In genomic region chr6:14068623-14069022, GRCh38 we compare ENCODE assay signal across 24 cellular contexts. TPM values are rescaled to one million over a fixed set of nuclear protein-coding genes. Genes with fewer than 3 reads are reported as not detected.
DNase-seq lines count a peak whose midpoint lies in the region; ATAC-seq and TF ChIP-seq lines count a peak whose summit lies in the region.
"Had no signal": no experiment of that assay in that cellular context is flagged by ENCODE, and none has a peak within 500 bp of the region (broad histone marks: within the 10 kb centered on the region; RNA-seq: fewer than 3 reads in every experiment).

No MANE protein-coding gene starts in this region.

- POLR2A ChIA-PET in activated CD4-positive, alpha-beta T cell treated with anti-CD3 and anti-CD28 coated beads for 36 hours (lab: Charles Lee) = no interaction called here

- CTCF ChIA-PET in activated CD4-positive, alpha-beta T cell treated with anti-CD3 and anti-CD28 coated beads for 36 hours (lab: Charles Lee) = interaction anchor here (0.6 to 7.6 kb wide), 9 partner anchors 11 to 494 kb away, joined by 3 to 98 read pairs (median 4); partner anchors contain the start of gene SIRT5

- no peaks in the 10 kb centered on the region for H3K9me3 Mint-ChIP-seq in activated CD4-positive, alpha-beta T cell treated with anti-CD3 and anti-CD28 coated beads, Interleukin-2, amount 10 ng/mL, durations not matched to agents 24 days and 14 days
- H3K9me3 Mint-ChIP-seq in activated CD4-positive, alpha-beta T cell treated with anti-CD3 and anti-CD28 coated beads for 36 hours (ENCODE audit: low read depth) = no peaks in the 10 kb centered on the region
- H3K9me3 Mint-ChIP-seq in chondrocyte (ENCODE audit: low read depth) = no peaks in the 10 kb centered on the region
- H3K9me3 Mint-ChIP-seq: CD8-positive, alpha-beta T cell; IgD-negative memory B cell had no signal

- peak overlapping the region; percentile 69 for H3K4me2 ChIP-seq in osteoblast (ENCODE audit: insufficient read depth, low read length)
- H3K4me2 ChIP-seq: KMS-11 had no signal

- H3K27me3 ChIP-seq in osteoblast (ENCODE audit: insufficient read depth, low read length) = peaks cover 12% of the 10 kb centered on the region
- H3K27me3 ChIP-seq: Peyer's patch had no signal

- no peak overlapping the region for H3K27ac ChIP-seq in osteoblast (ENCODE audit: low read depth, low read length)
- H3K27ac ChIP-seq: 22Rv1, C4-2B, KMS-11, Peyer's patch had no signal

- H3K27me3 Mint-ChIP-seq in activated CD4-positive, alpha-beta T cell treated with anti-CD3 and anti-CD28 coated beads, Interleukin-2, amount 10 ng/mL, durations not matched to agents 24 days and 14 days = peaks cover 10% of the 10 kb centered on the region
- peaks cover 3% of the 10 kb centered on the region for H3K27me3 Mint-ChIP-seq in activated CD4-positive, alpha-beta T cell treated with anti-CD3 and anti-CD28 coated beads for 36 hours
- no peaks in the 10 kb centered on the region for H3K27me3 Mint-ChIP-seq in chondrocyte (ENCODE audit: low read depth)
- H3K27me3 Mint-ChIP-seq: B cell, IgD-negative memory B cell had no signal

- no peak overlapping the region for H2AFZ ChIP-seq in osteoblast (ENCODE audit: low read length)

- H3K79me2 ChIP-seq in osteoblast (ENCODE audit: insufficient read depth, low read length) = no peaks in the 10 kb centered on the region

- intact Hi-C loops in activated CD4-positive, alpha-beta T cell treated with anti-CD3 and anti-CD28 coated beads, Interleukin-2, amount 10 ng/mL, durations not matched to agents 24 days and 14 days (cut with micrococcal nuclease) = loop anchor here (1.0 to 10.0 kb wide), 4 partner anchors 40 to 734 kb away; partner anchors contain the start of gene MCUR1
- intact Hi-C loops in activated CD4-positive, alpha-beta T cell treated with anti-CD3 and anti-CD28 coated beads for 36 hours (cut with DNase I, micrococcal nuclease) = loop anchor here (5.0 kb wide), 5 partner anchors 74 to 1176 kb away; partner anchors contain the start of gene SIRT5 (in 1 of the 2)

- H3K9me3 ChIP-seq in osteoblast (ENCODE audit: low read depth, low read length) = no peaks in the 10 kb centered on the region
- H3K9me3 ChIP-seq: Caco-2, HAP-1, Peyer's patch had no signal

- peaks cover 26% of the 10 kb centered on the region for H3K4me1 Mint-ChIP-seq in activated CD4-positive, alpha-beta T cell treated with anti-CD3 and anti-CD28 coated beads, Interleukin-2, amount 10 ng/mL, durations not matched to agents 24 days and 14 days
- peaks cover 10% of the 10 kb centered on the region for H3K4me1 Mint-ChIP-seq in activated CD4-positive, alpha-beta T cell treated with anti-CD3 and anti-CD28 coated beads for 36 hours
- peaks cover 18% of the 10 kb centered on the region for H3K4me1 Mint-ChIP-seq in chondrocyte (ENCODE audit: low read depth)

- no peak for DNase-seq in activated CD4-positive, alpha-beta T cell treated with anti-CD3 and anti-CD28 coated beads, Interleukin-2, amount 10 ng/mL, durations not matched to agents 24 days and 14 days
- no peak for DNase-seq in activated CD4-positive, alpha-beta T cell treated with anti-CD3 and anti-CD28 coated beads for 36 hours
- DNase-seq in chondrocyte (ENCODE audit: low spot score) (no peak), osteoblast (ENCODE audit: insufficient read length, low spot score, missing footprints) (no peak), NCI-H187 (lab: John Stamatoyannopoulos, UW) (no peak), NCI-H146 (lab: John Stamatoyannopoulos, UW) (no peak)
- DNase-seq: Caco-2; CD8-positive, alpha-beta T cell; GOT3; MM.1S; NCI-H1694; NCI-H2081; NCI-H2227 treated with DMSO at 0.1 percent for 48 hours; NCI-H510A; NCI-H69; Peyer's patch; SIG-M5 had no signal

- H3K36me3 ChIP-seq in osteoblast (ENCODE audit: insufficient read depth, low read length) = no peaks in the 10 kb centered on the region
- H3K36me3 ChIP-seq: HAP-1, Peyer's patch had no signal

- ATAC-seq in activated CD4-positive, alpha-beta T cell treated with anti-CD3 and anti-CD28 coated beads for 36 hours = no peak
- no peak for ATAC-seq in HG03520 (IDR thresholded peaks at IDR 0.05; ENCODE audit: unreplicated experiment)
- ATAC-seq: CD8-positive, alpha-beta T cell had no signal

- TF ChIP-seq CTCF in chondrocyte (IDR thresholded peaks at IDR 0.05) (no peak), osteoblast (IDR thresholded peaks at IDR 0.05; ENCODE audit: extremely low read depth, low read depth, low read length) (no peak)

- no peaks in the 10 kb centered on the region for H3K36me3 Mint-ChIP-seq in activated CD4-positive, alpha-beta T cell treated with anti-CD3 and anti-CD28 coated beads, Interleukin-2, amount 10 ng/mL, durations not matched to agents 24 days and 14 days (ENCODE audit: low read depth)
- H3K36me3 Mint-ChIP-seq in activated CD4-positive, alpha-beta T cell treated with anti-CD3 and anti-CD28 coated beads for 36 hours (ENCODE audit: low read depth) = no peaks in the 10 kb centered on the region
- no peaks in the 10 kb centered on the region for H3K36me3 Mint-ChIP-seq in chondrocyte (ENCODE audit: low read depth)
- H3K36me3 Mint-ChIP-seq: CD8-positive, alpha-beta T cell; IgD-negative memory B cell had no signal

- no peaks in the 10 kb centered on the region for H4K20me1 ChIP-seq in osteoblast (ENCODE audit: insufficient read depth, low read length)

- H3K27ac Mint-ChIP-seq in activated CD4-positive, alpha-beta T cell treated with anti-CD3 and anti-CD28 coated beads, Interleukin-2, amount 10 ng/mL, durations not matched to agents 24 days and 14 days = peak overlapping the region; percentile 85
- H3K27ac Mint-ChIP-seq in activated CD4-positive, alpha-beta T cell treated with anti-CD3 and anti-CD28 coated beads for 36 hours = no peak overlapping the region
- H3K27ac Mint-ChIP-seq in chondrocyte (ENCODE audit: unreplicated experiment) = peak overlapping the region; percentile 38
- H3K27ac Mint-ChIP-seq: CD8-positive, alpha-beta T cell had no signal

- no peak overlapping the region for H3K4me3 ChIP-seq in osteoblast (ENCODE audit: insufficient read depth, low read length)
- H3K4me3 ChIP-seq: HAP-1, Peyer's patch had no signal

- H3K4me3 Mint-ChIP-seq in activated CD4-positive, alpha-beta T cell treated with anti-CD3 and anti-CD28 coated beads, Interleukin-2, amount 10 ng/mL, durations not matched to agents 24 days and 14 days = no peak overlapping the region
- H3K4me3 Mint-ChIP-seq in activated CD4-positive, alpha-beta T cell treated with anti-CD3 and anti-CD28 coated beads for 36 hours = no peak overlapping the region
- no peak overlapping the region for H3K4me3 Mint-ChIP-seq in chondrocyte (ENCODE audit: unreplicated experiment)
- H3K4me3 Mint-ChIP-seq: B cell; CD8-positive, alpha-beta T cell; IgD-negative memory B cell had no signal

- peaks cover 18% of the 10 kb centered on the region for H3K4me1 ChIP-seq in osteoblast (ENCODE audit: insufficient read depth, low read length)
- H3K4me1 ChIP-seq: Caco-2, Peyer's patch had no signal

RNA-seq across cellular contexts. Expression of gene CD83, which starts 48.9 kb away (rescaled TPM):
- total RNA-seq in activated CD4-positive, alpha-beta T cell treated with anti-CD3 and anti-CD28 coated beads, Interleukin-2, amount 10 ng/mL, durations not matched to agents 24 days and 14 days = 80.2 and 84.8 TPM in 2 replicates
- 10 to 100 TPM; 22.0 to 22.9 TPM for total RNA-seq in activated CD4-positive, alpha-beta T cell treated with anti-CD3 and anti-CD28 coated beads for 36 hours
- total RNA-seq in chondrocyte = 0.63 to 1.0 TPM (median 0.95 TPM) in 3 replicates
- total RNA-seq in osteoblast = 1.4 and 1.5 TPM in 2 replicates
